ENCODE assay signal across 12 cellular contexts in the genomic region with DNA sequence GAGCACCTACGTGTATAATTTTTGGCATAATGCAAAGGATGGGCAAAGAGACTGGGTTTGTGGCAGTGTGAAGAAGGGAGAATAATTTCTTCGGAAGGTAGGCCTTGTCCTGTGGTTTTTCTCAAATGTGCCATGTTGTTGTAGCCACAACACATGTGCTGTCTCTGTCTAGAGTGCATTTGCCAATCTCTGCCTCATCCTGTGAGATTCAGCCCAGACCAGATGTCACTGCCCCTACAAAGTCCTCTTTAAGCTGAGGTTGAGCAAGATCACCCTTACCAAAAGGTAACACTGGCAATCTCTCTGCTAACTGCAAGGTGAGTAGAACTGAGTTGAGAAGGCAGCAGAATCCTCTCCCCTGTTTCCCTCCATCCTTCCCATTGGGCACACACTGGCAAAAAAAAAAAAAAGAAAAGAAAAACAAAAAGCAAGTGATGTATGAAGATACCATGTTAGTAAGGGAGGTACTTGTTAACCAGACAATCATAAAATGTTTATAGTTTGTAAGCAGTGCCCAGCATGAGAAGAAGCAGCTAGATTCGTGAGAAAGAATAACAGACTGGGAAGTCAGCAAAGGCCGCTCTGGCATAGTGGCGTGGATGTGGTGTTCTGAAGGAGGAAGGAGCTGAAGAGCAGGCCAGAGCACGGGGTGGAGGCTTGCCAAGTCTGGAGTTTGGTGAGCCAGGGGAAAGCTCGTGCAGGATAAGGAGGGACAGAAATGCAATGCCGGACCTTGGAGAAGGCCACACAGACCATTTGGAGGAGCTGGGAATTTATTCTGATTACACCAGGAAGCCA. TPM values are rescaled to one million over a fixed set of nuclear protein-coding genes. Genes with fewer than 3 reads are reported as not detected.
A peak's percentile ranks its signal among the peaks of the same experiment; 100 is the strongest.
DNase-seq lines count a peak whose midpoint lies in the region; ATAC-seq and TF ChIP-seq lines count a peak whose summit lies in the region.
"Had no signal": no experiment of that assay in that cellular context is flagged by ENCODE, and none has a peak within 500 bp of the region (broad histone marks: within the 10 kb centered on the region; RNA-seq: fewer than 3 reads in every experiment).

No MANE protein-coding gene starts in this region.

- DNase-seq in CD8-positive, alpha-beta memory T cell: no peak
- no peak for DNase-seq in activated CD8-positive, alpha-beta T cell treated with anti-CD3 and anti-CD28 coated beads for 36 hours
- DNase-seq in left ventricle myocardium superior (peak; percentile 88), posterior vena cava (ENCODE audit: low spot score) (peak; percentile 90), germinal center (ENCODE audit: low spot score) (no peak), iPS-NIHi7 (ENCODE audit: extremely low spot score) (no peak), KG1 (lab: John Stamatoyannopoulos, UW) (no peak), Caco-2 (no peak)
- DNase-seq: activated T-cell treated with anti-CD3 and anti-CD28 coated beads, Interleukin-2, amount 50 U/mL, for 4 hours; naive B cell; NCI-H1105; stimulated activated CD4-positive, alpha-beta T cell treated with anti-CD3 and anti-CD28 coated beads, Interleukin-4, amount 100 ng/mL, for 24 hours had no signal

- H3K27me3 ChIP-seq in CD8-positive, alpha-beta memory T cell (ENCODE audit: insufficient read depth, low read length, poor library complexity, severe bottlenecking): no peaks in the 10 kb centered on the region
- no peaks in the 10 kb centered on the region for H3K27me3 ChIP-seq in Caco-2 (replicated peaks; ENCODE audit: control insufficient read depth, insufficient read depth, low read length)

- no peak overlapping the region for H3K4me3 ChIP-seq in CD8-positive, alpha-beta memory T cell (ENCODE audit: low read length)
- no peak overlapping the region for H3K4me3 ChIP-seq in Caco-2 (ENCODE audit: low read depth, low read length)

- H3K36me3 Mint-ChIP-seq in CD8-positive, alpha-beta memory T cell: peaks cover 12 to 50% (median 18%) of the 10 kb centered on the region in 3 donors
- H3K36me3 Mint-ChIP-seq in activated CD8-positive, alpha-beta T cell treated with anti-CD3 and anti-CD28 coated beads for 36 hours (ENCODE audit: low read depth): peaks cover 32% of the 10 kb centered on the region
- H3K36me3 Mint-ChIP-seq in Caco-2 (ENCODE audit: insufficient read depth, unreplicated experiment): peaks cover 6% of the 10 kb centered on the region

- H3K27me3 Mint-ChIP-seq in CD8-positive, alpha-beta memory T cell: no peaks in the 10 kb centered on the region
- no peaks in the 10 kb centered on the region for H3K27me3 Mint-ChIP-seq in activated CD8-positive, alpha-beta T cell treated with anti-CD3 and anti-CD28 coated beads for 36 hours
- no peaks in the 10 kb centered on the region for H3K27me3 Mint-ChIP-seq in Caco-2 (ENCODE audit: insufficient read depth, unreplicated experiment)
- H3K27me3 Mint-ChIP-seq: naive B cell had no signal

- peak overlapping the region in 3 of 7 donors; percentile 28 to 49 (median 44) for H3K4me3 Mint-ChIP-seq in CD8-positive, alpha-beta memory T cell
- H3K4me3 Mint-ChIP-seq in activated CD8-positive, alpha-beta T cell treated with anti-CD3 and anti-CD28 coated beads for 36 hours: no peak overlapping the region
- H3K4me3 Mint-ChIP-seq in Caco-2 (ENCODE audit: unreplicated experiment): no peak overlapping the region
- H3K4me3 Mint-ChIP-seq: activated T-cell treated with anti-CD3 and anti-CD28 coated beads, Interleukin-2, amount 50 U/mL, for 4 hours had no signal

- CTCF ChIA-PET in CD8-positive, alpha-beta memory T cell (lab: Charles Lee): no interaction called here
- CTCF ChIA-PET in activated CD8-positive, alpha-beta T cell treated with anti-CD3 and anti-CD28 coated beads for 36 hours (lab: Charles Lee): interaction anchor here (0.7 to 1.9 kb wide), 2 partner anchors 10 to 453 kb away, joined by 3 to 5 read pairs; no protein-coding TSS in a partner anchor
- CTCF ChIA-PET in Caco-2 (lab: Charles Lee): no interaction called here

- ATAC-seq in activated CD8-positive, alpha-beta T cell treated with anti-CD3 and anti-CD28 coated beads for 36 hours: no peak
- ATAC-seq in left ventricle myocardium superior: peak; percentile 92
- ATAC-seq: activated T-cell treated with anti-CD3 and anti-CD28 coated beads, Interleukin-2, amount 50 U/mL, for 4 hours had no signal

- intact Hi-C loops in activated CD8-positive, alpha-beta T cell treated with anti-CD3 and anti-CD28 coated beads for 36 hours (cut with micrococcal nuclease): no loop called here
- intact Hi-C loops in left ventricle myocardium superior (cut with micrococcal nuclease): no loop called here
- intact Hi-C loops in posterior vena cava (cut with DNase I): loop anchor here in 1 of 2 donors (10.0 kb wide), 1 partner anchor 47 kb away; no protein-coding TSS in a partner anchor
- intact Hi-C loops in Caco-2 (cut with micrococcal nuclease; ENCODE audit: unreplicated experiment): no loop called here

- H3K9me3 Mint-ChIP-seq in CD8-positive, alpha-beta memory T cell: peaks cover 0 to 3% (median 3%) of the 10 kb centered on the region in 5 donors
- H3K9me3 Mint-ChIP-seq in activated CD8-positive, alpha-beta T cell treated with anti-CD3 and anti-CD28 coated beads for 36 hours: peaks cover 5% of the 10 kb centered on the region
- no peaks in the 10 kb centered on the region for H3K9me3 Mint-ChIP-seq in Caco-2 (ENCODE audit: unreplicated experiment)

- H3K27ac Mint-ChIP-seq in CD8-positive, alpha-beta memory T cell: peak overlapping the region; percentile 16 to 88 (median 70)
- H3K27ac Mint-ChIP-seq in activated CD8-positive, alpha-beta T cell treated with anti-CD3 and anti-CD28 coated beads for 36 hours: peak overlapping the region; percentile 47
- H3K27ac Mint-ChIP-seq in Caco-2 (ENCODE audit: unreplicated experiment): no peak overlapping the region

- TF ChIP-seq CTCF in activated CD8-positive, alpha-beta T cell treated with anti-CD3 and anti-CD28 coated beads for 36 hours (IDR thresholded peaks at IDR 0.05): no peak
- no peak for TF ChIP-seq CTCF in Caco-2 (IDR thresholded peaks at IDR 0.05; ENCODE audit: insufficient read depth in 1 of 2, low read depth in 1 of 2, low read length in 1 of 2, severe bottlenecking in 1 of 2, unreplicated experiment in 1 of 2)

- H3K4me1 Mint-ChIP-seq in CD8-positive, alpha-beta memory T cell: peaks cover 71 to 83% (median 77%) of the 10 kb centered on the region in 3 donors
- H3K4me1 Mint-ChIP-seq in activated CD8-positive, alpha-beta T cell treated with anti-CD3 and anti-CD28 coated beads for 36 hours (ENCODE audit: low read depth): peaks cover 61% of the 10 kb centered on the region
- H3K4me1 Mint-ChIP-seq in Caco-2 (ENCODE audit: low read depth, unreplicated experiment): no peaks in the 10 kb centered on the region

- BruUV-seq in Caco-2 (replicated peaks; lab: Mats Ljungman, UMichigan): no TSS peak

- POLR2A ChIA-PET in CD8-positive, alpha-beta memory T cell (lab: Charles Lee): interaction anchor here (0.6 to 0.8 kb wide), 2 partner anchors 184 to 191 kb away, joined by 3 to 6 read pairs; no protein-coding TSS in a partner anchor
- POLR2A ChIA-PET in activated CD8-positive, alpha-beta T cell treated with anti-CD3 and anti-CD28 coated beads for 36 hours (lab: Charles Lee): interaction anchor here (0.7 kb wide), 1 partner anchor 8 kb away, joined by 3 read pairs; no protein-coding TSS in a partner anchor
- POLR2A ChIA-PET in Caco-2 (lab: Charles Lee): no interaction called here

- no peaks in the 10 kb centered on the region for H3K36me3 ChIP-seq in CD8-positive, alpha-beta memory T cell (ENCODE audit: insufficient read depth, low read length)
- no peaks in the 10 kb centered on the region for H3K36me3 ChIP-seq in Caco-2 (ENCODE audit: control insufficient read depth, insufficient read depth, low read length)

- H3K4me1 ChIP-seq in CD8-positive, alpha-beta memory T cell (ENCODE audit: insufficient read depth, low read length): peaks cover 44% of the 10 kb centered on the region
- H3K4me1 ChIP-seq in Caco-2: peaks cover 20% of the 10 kb centered on the region

- H3K27ac ChIP-seq in CD8-positive, alpha-beta memory T cell (ENCODE audit: low read depth, low read length): no peak overlapping the region

- H3K9me3 ChIP-seq in CD8-positive, alpha-beta memory T cell (ENCODE audit: low read length): no peaks in the 10 kb centered on the region
- no peaks in the 10 kb centered on the region for H3K9me3 ChIP-seq in Caco-2

RNA-seq across cellular contexts. Expression of a gene that starts 18.9 kb away (rescaled TPM):
- total RNA-seq in CD8-positive, alpha-beta memory T cell: 10 to 100 TPM; 44.7 to 47.6 TPM
- 89.3 TPM for polyA plus RNA-seq in CD8-positive, alpha-beta memory T cell
- 10 to 100 TPM; 28.8 to 33.7 TPM for total RNA-seq in activated CD8-positive, alpha-beta T cell treated with anti-CD3 and anti-CD28 coated beads for 36 hours
- 41.5 TPM for total RNA-seq in left ventricle myocardium superior
- total RNA-seq in posterior vena cava: 10 to 100 TPM; 44.3 to 47.8 TPM
- 24.4 and 24.6 TPM in 2 replicates for total RNA-seq in Caco-2 (2022)

Comparison
In these comparisons a context has a peak if more than half of its experiments do, and no peak if none do; other contexts are left out.
1. DNase-seq: peak in left ventricle myocardium superior (single experiment) and posterior vena cava (single experiment); none in CD8-positive, alpha-beta memory T cell (0 of 5), activated CD8-positive, alpha-beta T cell treated with anti-CD3 and anti-CD28 coated beads for 36 hours (single experiment), germinal center (single experiment), iPS-NIHi7 (single experiment), KG1 (single experiment) and Caco-2 (0 of 2).